10 cellular contexts compared by ENCODE assay signal in genomic region chr11:116930586-116930985, GRCh38.
DNase-seq lines count a peak whose midpoint lies in the region; ATAC-seq and TF ChIP-seq lines count a peak whose summit lies in the region.
"Had no signal": no experiment of that assay in that cellular context is flagged by ENCODE, and none has a peak within 500 bp of the region (broad histone marks: within the 10 kb centered on the region; RNA-seq: fewer than 3 reads in every experiment).

No MANE protein-coding gene starts in this region.

- no peak overlapping the region for H2BK20ac ChIP-seq in H9 (ENCODE audit: low read depth, low read length, poor library complexity, severe bottlenecking)

- H3K9ac ChIP-seq in MM.1S (ENCODE audit: low read length) = peak overlapping the region; percentile 54
- no peak overlapping the region for H3K9ac ChIP-seq in parathyroid adenoma
- no peak overlapping the region for H3K9ac ChIP-seq in H9 (ENCODE audit: extremely low read depth, insufficient read length, low read length)

- H3K4me3 Mint-ChIP-seq in CD4-positive, CD25-positive, alpha-beta regulatory T cell = peak overlapping the region in 3 of 4 donors; percentile 77 to 88 (median 84)
- no peak overlapping the region for H3K4me3 Mint-ChIP-seq in H9

- no peak overlapping the region for H2BK5ac ChIP-seq in H9 (ENCODE audit: insufficient read length, low read length)

- H3K27me3 ChIP-seq in CD4-positive, CD25-positive, alpha-beta regulatory T cell (ENCODE audit: control insufficient read depth, insufficient read depth, low read length) = no peaks in the 10 kb centered on the region
- H3K27me3 ChIP-seq in MM.1S (replicated peaks; ENCODE audit: insufficient read depth, low read length) (no peaks in the 10 kb centered on the region), parathyroid adenoma (ENCODE audit: control insufficient read depth, insufficient read depth, low read length) (no peaks in the 10 kb centered on the region), H9 (ENCODE audit: insufficient read depth, low read length) (no peaks in the 10 kb centered on the region)

- H3K4ac ChIP-seq in H9 (ENCODE audit: low read depth, low read length) = no peak overlapping the region

- no peak overlapping the region for H2BK15ac ChIP-seq in H9 (ENCODE audit: low read depth, low read length)

- H2BK12ac ChIP-seq in H9 (ENCODE audit: insufficient read length, low read depth, low read length) = no peak overlapping the region

- H3K4me1 ChIP-seq in CD4-positive, CD25-positive, alpha-beta regulatory T cell (ENCODE audit: control insufficient read depth, insufficient read depth, low read length, poor library complexity, severe bottlenecking) = peaks cover 63% of the 10 kb centered on the region
- H3K4me1 ChIP-seq in MM.1S (ENCODE audit: low read length) = peaks cover 67% of the 10 kb centered on the region
- peaks cover 5% of the 10 kb centered on the region for H3K4me1 ChIP-seq in parathyroid adenoma
- peaks cover 5% of the 10 kb centered on the region; the same call in 1 of the 2 replicates for H3K4me1 ChIP-seq in H9 (ENCODE audit: insufficient read depth, low read length)

- H3K4me1 Mint-ChIP-seq in CD4-positive, CD25-positive, alpha-beta regulatory T cell = peaks cover 55 to 78% (median 68%) of the 10 kb centered on the region in 4 donors
- peaks cover 26% of the 10 kb centered on the region in 2 experiments for H3K4me1 Mint-ChIP-seq in H9

- no peak overlapping the region for H2AK5ac ChIP-seq in H9 (ENCODE audit: insufficient read length, low read length)

- H4K91ac ChIP-seq in H9 (ENCODE audit: insufficient read length, low read depth, low read length) = no peak overlapping the region

- peaks cover 15% of the 10 kb centered on the region for H3K36me3 Mint-ChIP-seq in CD4-positive, CD25-positive, alpha-beta regulatory T cell
- peaks cover 0 to 16% (median 12%) of the 10 kb centered on the region in 3 experiments; a peak in 6 of 7 replicates for H3K36me3 Mint-ChIP-seq in H9 (ENCODE audit: insufficient read depth in 1 of 3, low read depth in 3 of 3)

- H3K23ac ChIP-seq in H9 (ENCODE audit: insufficient read length, low read depth, low read length) = no peak overlapping the region

- H3K4me2 ChIP-seq in MM.1S (ENCODE audit: low read depth, low read length) (peak overlapping the region; percentile 87), parathyroid adenoma (ENCODE audit: low read length) (peak overlapping the region; percentile 37), H9 (ENCODE audit: insufficient read depth, insufficient read length, low read length) (no peak overlapping the region)

- TF ChIP-seq CTCF in MM.1S (IDR thresholded peaks at IDR 0.05; ENCODE audit: low read length) = no peak
- TF ChIP-seq CTCF in coronary artery (IDR thresholded peaks at IDR 0.05) = no peak
- TF ChIP-seq CTCF in parathyroid adenoma (IDR thresholded peaks at IDR 0.05) = no peak
- TF ChIP-seq CTCF in H9 (conservative IDR thresholded peaks at IDR 0.05) = no peak

- no peak overlapping the region for H3K18ac ChIP-seq in H9 (ENCODE audit: insufficient read length, low read depth, low read length)

- H3K27me3 Mint-ChIP-seq in CD4-positive, CD25-positive, alpha-beta regulatory T cell = no peaks in the 10 kb centered on the region
- H3K27me3 Mint-ChIP-seq in H9 (ENCODE audit: low read depth) = no peaks in the 10 kb centered on the region

- no peak for DNase-seq in CD4-positive, CD25-positive, alpha-beta regulatory T cell
- DNase-seq in MM.1S (peak; percentile 26), coronary artery (ENCODE audit: low spot score) (no peak), H9 (no peak), dedifferentiated amniotic fluid mesenchymal stem cell (ENCODE audit: extremely low spot score) (no peak)
- DNase-seq: NCI-H2171, T1000 had no signal

- H3F3A ChIP-seq in MM.1S (ENCODE audit: insufficient read depth, low read length) = peaks cover 46% of the 10 kb centered on the region

- no peak overlapping the region for H3K56ac ChIP-seq in H9 (ENCODE audit: insufficient read length, low read depth, low read length)

- no peaks in the 10 kb centered on the region for H3K36me3 ChIP-seq in CD4-positive, CD25-positive, alpha-beta regulatory T cell (ENCODE audit: control insufficient read depth, insufficient read depth, low read length)
- H3K36me3 ChIP-seq in MM.1S (replicated peaks; ENCODE audit: insufficient read depth, low read length) = no peaks in the 10 kb centered on the region
- H3K36me3 ChIP-seq in parathyroid adenoma (ENCODE audit: control insufficient read depth, insufficient read depth, low read length) = no peaks in the 10 kb centered on the region

- H2BK120ac ChIP-seq in H9 (ENCODE audit: low read depth, low read length, poor library complexity, severe bottlenecking) = no peak overlapping the region

- WGBS in H9 (ENCODE audit: extremely low coverage, insufficient read length, low lambda C conversion rate) = no CpG with 5 or more reads among the region's 2 CpGs

- H4K20me1 ChIP-seq in MM.1S (ENCODE audit: insufficient read depth, low read length) (no peaks in the 10 kb centered on the region), H9 (ENCODE audit: control insufficient read depth, insufficient read depth, insufficient read length) (no peaks in the 10 kb centered on the region)

- H4K8ac ChIP-seq in H9 (replicated peaks; ENCODE audit: insufficient read length, low read depth, low read length) = no peak overlapping the region

- no peaks in the 10 kb centered on the region for H3K23me2 ChIP-seq in H9 (ENCODE audit: insufficient read length, low read depth, low read length, poor library complexity, severe bottlenecking)

- peak overlapping the region; percentile 83 to 98 (median 97) for H3K27ac Mint-ChIP-seq in CD4-positive, CD25-positive, alpha-beta regulatory T cell
- peak overlapping the region in 1 of 3 experiments; percentile 9; a peak in 1 of 7 replicates for H3K27ac Mint-ChIP-seq in H9

- H3K14ac ChIP-seq in H9 (ENCODE audit: insufficient read depth, low read length) = no peak overlapping the region

- no peak overlapping the region for H4K5ac ChIP-seq in H9 (ENCODE audit: insufficient read length, low read depth, low read length)

- H3K9me3 ChIP-seq in CD4-positive, CD25-positive, alpha-beta regulatory T cell (ENCODE audit: control insufficient read depth in 2 of 2, low read length in 2 of 2) = no peaks in the 10 kb centered on the region
- H3K9me3 ChIP-seq in MM.1S (replicated peaks; ENCODE audit: insufficient read depth, low read length) = no peaks in the 10 kb centered on the region
- no peaks in the 10 kb centered on the region for H3K9me3 ChIP-seq in parathyroid adenoma (ENCODE audit: control insufficient read depth, low read length)
- no peaks in the 10 kb centered on the region for H3K9me3 ChIP-seq in H9 (ENCODE audit: control insufficient read depth, low read depth, low read length)

- peak overlapping the region; percentile 80 for H3K4me3 ChIP-seq in CD4-positive, CD25-positive, alpha-beta regulatory T cell (ENCODE audit: low read depth, low read length)
- H3K4me3 ChIP-seq in MM.1S (ENCODE audit: low read length) (peak overlapping the region; percentile 53), coronary artery (peak overlapping the region; percentile 53), parathyroid adenoma (ENCODE audit: low read depth, low read length) (peak overlapping the region; percentile 14)

- no peak for ATAC-seq in CD4-positive, CD25-positive, alpha-beta regulatory T cell (ENCODE audit: low read depth in 2 of 2)
- ATAC-seq in HG03457 (IDR thresholded peaks at IDR 0.05; ENCODE audit: unreplicated experiment) (no peak), GM18909 (IDR thresholded peaks at IDR 0.05; ENCODE audit: poor library complexity, unreplicated experiment) (no peak)

- no peak overlapping the region for H2AFZ ChIP-seq in MM.1S (ENCODE audit: low read length)
- no peak overlapping the region for H2AFZ ChIP-seq in parathyroid adenoma
- no peak overlapping the region for H2AFZ ChIP-seq in H9 (ENCODE audit: low read length)

- H3T11ph ChIP-seq in H9 (ENCODE audit: low read length) = no peak overlapping the region

- H3K9me2 ChIP-seq in MM.1S (replicated peaks; ENCODE audit: insufficient read depth, low read length) = no peaks in the 10 kb centered on the region

- H3K9me3 Mint-ChIP-seq in CD4-positive, CD25-positive, alpha-beta regulatory T cell = peaks cover 0 to 6% (median 0%) of the 10 kb centered on the region in 7 donors
- H3K9me3 Mint-ChIP-seq in H9 = no peaks in the 10 kb centered on the region

- peaks cover 57% of the 10 kb centered on the region for H3K79me2 ChIP-seq in MM.1S (ENCODE audit: low read length)
- no peaks in the 10 kb centered on the region for H3K79me2 ChIP-seq in parathyroid adenoma
- H3K79me2 ChIP-seq in H9 (ENCODE audit: insufficient read depth, low read length) = no peaks in the 10 kb centered on the region

- H3K79me1 ChIP-seq in H9 (ENCODE audit: insufficient read depth, low read depth, low read length, poor library complexity, severe bottlenecking) = no peaks in the 10 kb centered on the region

- H3K27ac ChIP-seq in CD4-positive, CD25-positive, alpha-beta regulatory T cell (ENCODE audit: insufficient read depth, low read length, poor library complexity, severe bottlenecking) = peak overlapping the region; percentile 68
- peak overlapping the region; percentile 83 for H3K27ac ChIP-seq in MM.1S (ENCODE audit: low read length)
- H3K27ac ChIP-seq in coronary artery = peak overlapping the region in 1 of 2 donors; percentile 59
- H3K27ac ChIP-seq in parathyroid adenoma = no peak overlapping the region
- no peak overlapping the region for H3K27ac ChIP-seq in H9 (ENCODE audit: insufficient read length, low read depth, low read length)

Comparison
In these comparisons a context has a peak if more than half of its experiments do, and no peak if none do; other contexts are left out.
1. H3K27ac ChIP-seq: peak in CD4-positive, CD25-positive, alpha-beta regulatory T cell (single experiment) and MM.1S (single experiment); none in parathyroid adenoma (single experiment) and H9 (single experiment).
2. H3K4me3 ChIP-seq: peak in every context shown above with its lines; median percentile 80 in CD4-positive, CD25-positive, alpha-beta regulatory T cell; 53 in MM.1S; 53 in coronary artery; 14 in parathyroid adenoma.
3. H3K4me3 Mint-ChIP-seq: peak in CD4-positive, CD25-positive, alpha-beta regulatory T cell (3 of 4); none in H9 (0 of 2).